13 cellular contexts compared by ENCODE assay signal in the genomic region with DNA sequence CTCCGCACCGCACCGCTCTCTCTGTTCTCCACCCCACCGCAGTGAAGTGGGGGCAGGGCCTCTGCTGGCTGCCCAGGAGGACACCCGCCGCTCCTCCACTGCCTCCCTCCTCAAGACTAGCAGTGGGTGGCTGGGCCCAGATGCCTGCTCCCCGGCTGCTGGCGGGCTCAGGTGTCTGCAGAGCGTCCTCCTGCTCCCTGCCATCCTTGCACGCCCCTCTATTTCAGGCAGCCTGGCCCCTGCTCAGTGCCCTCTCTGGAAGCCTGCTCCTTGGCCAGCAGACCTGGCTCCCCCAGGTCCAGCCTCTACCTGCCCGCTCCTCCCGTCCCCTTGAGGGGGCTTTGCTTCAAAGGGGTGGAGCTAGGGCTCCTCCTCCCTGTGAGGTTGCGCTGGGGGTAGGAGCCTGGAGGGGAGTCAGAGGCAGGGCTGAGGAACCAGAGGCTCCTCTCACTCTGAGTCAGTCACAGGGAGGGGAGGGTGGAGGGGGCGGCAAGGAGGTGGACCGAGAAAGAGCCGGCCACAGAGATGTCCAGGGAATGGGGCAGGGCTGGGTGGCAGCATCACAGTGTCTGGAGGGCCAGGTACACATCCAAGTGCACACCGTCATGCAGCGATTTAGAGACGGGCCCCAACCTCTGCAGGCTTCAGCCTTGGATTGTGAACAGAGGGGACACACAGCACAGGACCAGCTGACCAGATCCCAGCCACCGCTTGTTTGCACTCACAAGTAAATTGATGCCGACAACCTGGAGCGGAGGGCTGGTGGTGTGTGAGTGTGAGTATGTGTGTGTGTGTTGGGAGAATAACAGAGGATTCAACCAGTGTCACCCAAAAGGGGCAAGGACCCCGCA. TPM values are rescaled to one million over a fixed set of nuclear protein-coding genes. Genes with fewer than 3 reads are reported as not detected.
A peak's percentile ranks its signal among the peaks of the same experiment; 100 is the strongest.
DNase-seq lines count a peak whose midpoint lies in the region; ATAC-seq and TF ChIP-seq lines count a peak whose summit lies in the region.
"Had no signal": no experiment of that assay in that cellular context is flagged by ENCODE, and none has a peak within 500 bp of the region (broad histone marks: within the 10 kb centered on the region; RNA-seq: fewer than 3 reads in every experiment).

No MANE protein-coding gene starts in this region.

- no peak overlapping the region for H2BK15ac ChIP-seq in mesendoderm (replicated peaks; ENCODE audit: low read depth)

- H3K36me3 Mint-ChIP-seq in brain (no peaks in the 10 kb centered on the region), type B pancreatic cell (no peaks in the 10 kb centered on the region)
- H3K36me3 Mint-ChIP-seq: naive thymus-derived CD4-positive, alpha-beta T cell had no signal

- no peaks in the 10 kb centered on the region for H3K27me3 ChIP-seq in mesendoderm (ENCODE audit: insufficient read depth, low read length, poor library complexity)
- H3K27me3 ChIP-seq in effector memory CD4-positive, alpha-beta T cell (replicated peaks; ENCODE audit: control insufficient read depth, insufficient read depth, low read length, poor library complexity, severe bottlenecking) = no peaks in the 10 kb centered on the region
- H3K27me3 ChIP-seq in psoas muscle (ENCODE audit: insufficient read depth in 3 of 3, low read length in 2 of 3) = no peaks in the 10 kb centered on the region
- H3K27me3 ChIP-seq: BE2C, cardiac muscle cell, gastrocnemius medialis had no signal

- peaks cover 0 to 2% (median 0%) of the 10 kb centered on the region in 5 experiments for H3K9me3 Mint-ChIP-seq in brain
- H3K9me3 Mint-ChIP-seq in type B pancreatic cell = no peaks in the 10 kb centered on the region
- H3K9me3 Mint-ChIP-seq: naive thymus-derived CD4-positive, alpha-beta T cell had no signal

- no peak for DNase-seq in AG04449 (ENCODE audit: low read depth, low spot score)
- DNase-seq in HCEC 1CT = peak; percentile 9
- DNase-seq in mesendoderm = no peak
- DNase-seq in effector memory CD4-positive, alpha-beta T cell = no peak
- DNase-seq in type B pancreatic cell (ENCODE audit: extremely low spot score, unreplicated experiment) = no peak
- DNase-seq in activated CD4-positive, CD25-positive, alpha-beta regulatory T cell (lab: John Stamatoyannopoulos, UW) = no peak
- DNase-seq in psoas muscle = no peak
- DNase-seq: BE2C, gastrocnemius medialis had no signal

- peak overlapping the region; percentile 68 for H3K56ac ChIP-seq in mesendoderm (ENCODE audit: low read length)

- no peaks in the 10 kb centered on the region for H3K79me2 ChIP-seq in mesendoderm (ENCODE audit: control insufficient read depth, insufficient read depth, low read length)

- WGBS in mesendoderm (ENCODE audit: extremely low coverage, insufficient coverage, low lambda C conversion rate) = no CpG with 5 or more reads among the region's 23 CpGs
- WGBS in psoas muscle, 3 donors = 81 to 84% (median 83%) methylated on average over 20 to 23 of the region's 23 CpGs

- H3K23ac ChIP-seq in mesendoderm (ENCODE audit: low read length) = no peak overlapping the region

- TF ChIP-seq CTCF in AG04449 (IDR thresholded peaks at IDR 0.05; ENCODE audit: insufficient read depth, low read length, missing control alignments) (no peak), brain (conservative IDR thresholded peaks at IDR 0.05) (no peak), type B pancreatic cell (conservative IDR thresholded peaks at IDR 0.05) (no peak), psoas muscle (IDR thresholded peaks at IDR 0.05) (no peak)

- ATAC-seq in psoas muscle = no peak
- ATAC-seq: gastrocnemius medialis; naive thymus-derived CD4-positive, alpha-beta T cell had no signal

- intact Hi-C loops in psoas muscle (cut with DNase I) = no loop called here

- H3K27me3 Mint-ChIP-seq in brain = peaks cover 16% of the 10 kb centered on the region
- H3K27me3 Mint-ChIP-seq in type B pancreatic cell = peaks cover 21% of the 10 kb centered on the region

- H3K4me3 ChIP-seq in AG04449 (ENCODE audit: low read depth, low read length) = peak overlapping the region; percentile 33
- no peak overlapping the region for H3K4me3 ChIP-seq in mesendoderm (ENCODE audit: low read length)
- H3K4me3 ChIP-seq in effector memory CD4-positive, alpha-beta T cell (ENCODE audit: insufficient read depth, low read depth, low read length, poor library complexity, severe bottlenecking) = no peak overlapping the region
- H3K4me3 ChIP-seq in psoas muscle = no peak overlapping the region
- H3K4me3 ChIP-seq: cardiac muscle cell, gastrocnemius medialis, SK-N-MC had no signal

- H3K4me1 ChIP-seq in mesendoderm (ENCODE audit: control insufficient read depth, low read depth, low read length) = no peaks in the 10 kb centered on the region
- H3K4me1 ChIP-seq in effector memory CD4-positive, alpha-beta T cell (ENCODE audit: control insufficient read depth, insufficient read depth, low read length, poor library complexity, severe bottlenecking) = no peaks in the 10 kb centered on the region
- H3K4me1 ChIP-seq in psoas muscle = no peaks in the 10 kb centered on the region
- H3K4me1 ChIP-seq: gastrocnemius medialis had no signal

- H4K8ac ChIP-seq in mesendoderm (ENCODE audit: low read depth, low read length) = no peak overlapping the region

- H2AK5ac ChIP-seq in mesendoderm (ENCODE audit: low read length) = no peak overlapping the region

- H3K4ac ChIP-seq in mesendoderm (ENCODE audit: low read depth, low read length) = no peak overlapping the region

- H3K4me1 Mint-ChIP-seq in brain (peaks cover 73% of the 10 kb centered on the region), type B pancreatic cell (ENCODE audit: unreplicated experiment) (peaks cover 55% of the 10 kb centered on the region)

- H3K9me3 ChIP-seq in effector memory CD4-positive, alpha-beta T cell (ENCODE audit: control insufficient read depth, low read length) = no peaks in the 10 kb centered on the region
- H3K9me3 ChIP-seq in psoas muscle = no peaks in the 10 kb centered on the region
- H3K9me3 ChIP-seq: BE2C, gastrocnemius medialis had no signal

- POLR2A ChIA-PET in AG04449 (lab: Yijun Ruan, JAX) = interaction anchor here (2.6 to 30.0 kb wide), 3 partner anchors 45 to 73 kb away, joined by 14 to 2316 read pairs (median 22); partner anchors contain the start of gene COL1A1

- H3K18ac ChIP-seq in mesendoderm (ENCODE audit: low read length) = no peak overlapping the region

- peak overlapping the region; percentile 42 for H3K4me2 ChIP-seq in mesendoderm (ENCODE audit: low read length)

- no peak overlapping the region for H2BK5ac ChIP-seq in mesendoderm (ENCODE audit: low read length)

- H3K27ac Mint-ChIP-seq in brain = peak overlapping the region in 4 of 5 experiments; percentile 57 to 93 (median 92)
- H3K27ac Mint-ChIP-seq in type B pancreatic cell = no peak overlapping the region
- H3K27ac Mint-ChIP-seq: naive thymus-derived CD4-positive, alpha-beta T cell had no signal

- no peak overlapping the region for H2BK120ac ChIP-seq in mesendoderm (ENCODE audit: low read depth, low read length)

- H3K79me1 ChIP-seq in mesendoderm (ENCODE audit: low read length) = no peaks in the 10 kb centered on the region

- peak overlapping the region; percentile 43 for H3K9ac ChIP-seq in mesendoderm (ENCODE audit: low read length)

- H3K27ac ChIP-seq in mesendoderm (ENCODE audit: low read depth, low read length) (no peak overlapping the region), psoas muscle (no peak overlapping the region)
- no peak overlapping the region for H3K27ac ChIP-seq in effector memory CD4-positive, alpha-beta T cell (ENCODE audit: insufficient read depth, low read length, poor library complexity, severe bottlenecking)
- H3K27ac ChIP-seq: gastrocnemius medialis, SK-N-MC had no signal

- CTCF ChIA-PET in AG04449 (lab: Yijun Ruan, JAX) = interaction anchor here (1.2 to 19.7 kb wide), 7 partner anchors 9 to 92 kb away, joined by 3 to 489 read pairs (median 8); partner anchors contain the start of genes COL1A1, SGCA and TMEM92

- H4K5ac ChIP-seq in mesendoderm (ENCODE audit: low read length) = no peak overlapping the region

- H3K36me3 ChIP-seq in mesendoderm (ENCODE audit: control insufficient read depth, insufficient read depth, low read length) (no peaks in the 10 kb centered on the region), psoas muscle (ENCODE audit: insufficient read depth in 1 of 2, low read depth in 1 of 2) (no peaks in the 10 kb centered on the region)
- H3K36me3 ChIP-seq in effector memory CD4-positive, alpha-beta T cell (ENCODE audit: control insufficient read depth, insufficient read depth, low read length) = no peaks in the 10 kb centered on the region
- H3K36me3 ChIP-seq: BE2C, cardiac muscle cell, gastrocnemius medialis had no signal

- no peak overlapping the region for H3K4me3 Mint-ChIP-seq in brain
- no peak overlapping the region for H3K4me3 Mint-ChIP-seq in type B pancreatic cell
- H3K4me3 Mint-ChIP-seq: naive thymus-derived CD4-positive, alpha-beta T cell had no signal

RNA-seq across cellular contexts. Expression of gene TMEM92, which starts 9.8 kb away (rescaled TPM):
- polyA plus RNA-seq in brain (ENCODE audit: insufficient read depth, low read depth, low replicate concordance) (not detected), psoas muscle (under 1 TPM in 2 of 3 donors, not detected in 1; 0.01 to 0.07 TPM)
- 11.5 TPM for polyA plus RNA-seq in mesendoderm (2013, experiment 1 of 2)
- polyA plus RNA-seq in mesendoderm (2013, experiment 2 of 2) = 10.9 TPM
- total RNA-seq in type B pancreatic cell (ENCODE audit: low replicate concordance) (1.6 and 1.8 TPM in 2 replicates), psoas muscle (not detected)
- total RNA-seq: gastrocnemius medialis had no signal
- polyA plus RNA-seq: naive thymus-derived CD4-positive, alpha-beta T cell had no signal
